11 cellular contexts compared by ENCODE assay signal in the genomic region with DNA sequence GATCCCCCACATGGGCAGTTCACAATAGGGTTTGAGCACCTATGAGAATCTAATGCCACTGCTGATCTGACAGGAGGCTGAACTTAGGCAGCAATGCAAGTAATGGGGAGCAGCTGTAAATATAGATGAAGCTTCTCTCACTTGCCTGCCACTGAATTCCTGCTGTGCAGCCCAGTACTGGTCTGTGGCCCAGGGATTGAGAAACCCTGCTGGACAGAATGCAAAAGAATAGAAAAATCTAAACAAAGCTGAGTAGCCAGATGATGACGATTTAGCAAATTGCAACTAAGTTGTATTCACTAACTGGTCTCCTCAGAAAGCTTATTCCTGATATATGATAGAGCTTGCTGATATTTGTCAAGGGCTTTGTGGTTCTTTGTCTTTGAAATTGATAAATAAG. TPM values are rescaled to one million over a fixed set of nuclear protein-coding genes. Genes with fewer than 3 reads are reported as not detected.
DNase-seq lines count a peak whose midpoint lies in the region; ATAC-seq and TF ChIP-seq lines count a peak whose summit lies in the region.
"Had no signal": no experiment of that assay in that cellular context is flagged by ENCODE, and none has a peak within 500 bp of the region (broad histone marks: within the 10 kb centered on the region; RNA-seq: fewer than 3 reads in every experiment).

No MANE protein-coding gene starts in this region.

- intact Hi-C loops in activated CD8-positive, alpha-beta T cell treated with anti-CD3 and anti-CD28 coated beads for 36 hours (cut with micrococcal nuclease) = no loop called here
- intact Hi-C loops in lower lobe of right lung (cut with DNase I) = no loop called here
- intact Hi-C loops in tibial artery (cut with DNase I; ENCODE audit: low total_unique reads) = no loop called here

- no peak for TF ChIP-seq CTCF in activated CD8-positive, alpha-beta T cell treated with anti-CD3 and anti-CD28 coated beads for 36 hours (IDR thresholded peaks at IDR 0.05)
- TF ChIP-seq CTCF in endothelial cell (IDR thresholded peaks at IDR 0.05; ENCODE audit: unreplicated experiment) = no peak
- no peak for TF ChIP-seq CTCF in lower lobe of right lung (IDR thresholded peaks at IDR 0.05)
- no peak for TF ChIP-seq CTCF in tibial artery (IDR thresholded peaks at IDR 0.05)

- H3K27ac Mint-ChIP-seq in activated CD8-positive, alpha-beta T cell treated with anti-CD3 and anti-CD28 coated beads for 36 hours = peak overlapping the region; percentile 85
- no peak overlapping the region for H3K27ac Mint-ChIP-seq in activated CD8-positive, alpha-beta T cell treated with anti-CD3 and anti-CD28 coated beads, Interleukin-2, amount 10 ng/mL, durations not matched to agents 7 days and 5 days
- no peak overlapping the region for H3K27ac Mint-ChIP-seq in endothelial cell (ENCODE audit: unreplicated experiment)

- CTCF ChIA-PET in activated CD8-positive, alpha-beta T cell treated with anti-CD3 and anti-CD28 coated beads for 36 hours (lab: Charles Lee) = interaction anchor here (0.7 to 1.2 kb wide), 4 partner anchors 10 to 52 kb away, joined by 3 read pairs; no protein-coding TSS in a partner anchor
- CTCF ChIA-PET in activated CD8-positive, alpha-beta T cell treated with anti-CD3 and anti-CD28 coated beads, Interleukin-2, amount 10 ng/mL, durations not matched to agents 7 days and 5 days (lab: Charles Lee) = interaction anchor here (1.0 to 3.2 kb wide), 5 partner anchors 11 to 195 kb away, joined by 3 to 14 read pairs (median 9); no protein-coding TSS in a partner anchor

- H3K36me3 ChIP-seq in lower lobe of right lung = peaks cover 12% of the 10 kb centered on the region
- H3K36me3 ChIP-seq in tibial artery = peaks cover 0 to 9% (median 3%) of the 10 kb centered on the region in 3 donors

- no peak for DNase-seq in activated CD8-positive, alpha-beta T cell treated with anti-CD3 and anti-CD28 coated beads for 36 hours
- DNase-seq in activated CD8-positive, alpha-beta T cell treated with anti-CD3 and anti-CD28 coated beads, Interleukin-2, amount 10 ng/mL, durations not matched to agents 7 days and 5 days = no peak
- DNase-seq in endothelial cell (ENCODE audit: low spot score) = no peak
- DNase-seq in lower lobe of right lung = no peak
- peak in 1 of 2 donors; percentile 52 for DNase-seq in tibial artery
- no peak for DNase-seq in activated CD4-positive, CD25-positive, alpha-beta regulatory T cell (lab: John Stamatoyannopoulos, UW)
- no peak for DNase-seq in NCI-H345 (lab: John Stamatoyannopoulos, UW)
- DNase-seq: ACHN, NCI-H1694 treated with DMSO at 0.1 percent for 48 hours had no signal

- POLR2A ChIA-PET in activated CD8-positive, alpha-beta T cell treated with anti-CD3 and anti-CD28 coated beads for 36 hours (lab: Charles Lee) = interaction anchor here (0.6 to 1.8 kb wide), 6 partner anchors 11 to 85 kb away, joined by 3 to 6 read pairs (median 3); partner anchors contain the start of gene RPS27L
- POLR2A ChIA-PET in activated CD8-positive, alpha-beta T cell treated with anti-CD3 and anti-CD28 coated beads, Interleukin-2, amount 10 ng/mL, durations not matched to agents 7 days and 5 days (lab: Charles Lee) = interaction anchor here (1.1 kb wide), 1 partner anchor 14 kb away, joined by 4 read pairs; no protein-coding TSS in a partner anchor

- peaks cover 75% of the 10 kb centered on the region for H3K36me3 Mint-ChIP-seq in activated CD8-positive, alpha-beta T cell treated with anti-CD3 and anti-CD28 coated beads for 36 hours (ENCODE audit: low read depth)
- peaks cover 57% of the 10 kb centered on the region for H3K36me3 Mint-ChIP-seq in activated CD8-positive, alpha-beta T cell treated with anti-CD3 and anti-CD28 coated beads, Interleukin-2, amount 10 ng/mL, durations not matched to agents 7 days and 5 days (ENCODE audit: low read depth)
- H3K36me3 Mint-ChIP-seq in endothelial cell (ENCODE audit: low read depth, unreplicated experiment) = peaks cover 48% of the 10 kb centered on the region

- H3K4me1 Mint-ChIP-seq in activated CD8-positive, alpha-beta T cell treated with anti-CD3 and anti-CD28 coated beads for 36 hours (ENCODE audit: low read depth) = peaks cover 75% of the 10 kb centered on the region
- peaks cover 52% of the 10 kb centered on the region for H3K4me1 Mint-ChIP-seq in activated CD8-positive, alpha-beta T cell treated with anti-CD3 and anti-CD28 coated beads, Interleukin-2, amount 10 ng/mL, durations not matched to agents 7 days and 5 days (ENCODE audit: low read depth)
- peaks cover 12% of the 10 kb centered on the region for H3K4me1 Mint-ChIP-seq in endothelial cell (ENCODE audit: unreplicated experiment)

- no peaks in the 10 kb centered on the region for H3K27me3 Mint-ChIP-seq in activated CD8-positive, alpha-beta T cell treated with anti-CD3 and anti-CD28 coated beads for 36 hours
- no peaks in the 10 kb centered on the region for H3K27me3 Mint-ChIP-seq in activated CD8-positive, alpha-beta T cell treated with anti-CD3 and anti-CD28 coated beads, Interleukin-2, amount 10 ng/mL, durations not matched to agents 7 days and 5 days (ENCODE audit: low read depth)
- peaks cover 1% of the 10 kb centered on the region for H3K27me3 Mint-ChIP-seq in endothelial cell (ENCODE audit: unreplicated experiment)

- H3K9me3 ChIP-seq in lower lobe of right lung (no peaks in the 10 kb centered on the region), tibial artery (no peaks in the 10 kb centered on the region)
- H3K9me3 ChIP-seq: body of pancreas had no signal

- H3K27me3 ChIP-seq in lower lobe of right lung (ENCODE audit: low read depth) = no peaks in the 10 kb centered on the region
- no peaks in the 10 kb centered on the region for H3K27me3 ChIP-seq in tibial artery
- H3K27me3 ChIP-seq: body of pancreas had no signal

- H3K9me3 Mint-ChIP-seq in activated CD8-positive, alpha-beta T cell treated with anti-CD3 and anti-CD28 coated beads for 36 hours = no peaks in the 10 kb centered on the region
- no peaks in the 10 kb centered on the region for H3K9me3 Mint-ChIP-seq in activated CD8-positive, alpha-beta T cell treated with anti-CD3 and anti-CD28 coated beads, Interleukin-2, amount 10 ng/mL, durations not matched to agents 7 days and 5 days (ENCODE audit: insufficient read depth)
- H3K9me3 Mint-ChIP-seq in endothelial cell (ENCODE audit: unreplicated experiment) = no peaks in the 10 kb centered on the region

- peaks cover 79% of the 10 kb centered on the region for H3K4me1 ChIP-seq in lower lobe of right lung
- peaks cover 0 to 38% (median 7%) of the 10 kb centered on the region in 4 donors for H3K4me1 ChIP-seq in tibial artery

- H3K4me3 ChIP-seq in lower lobe of right lung = no peak overlapping the region
- no peak overlapping the region for H3K4me3 ChIP-seq in tibial artery
- H3K4me3 ChIP-seq: body of pancreas had no signal

- no peak for ATAC-seq in activated CD8-positive, alpha-beta T cell treated with anti-CD3 and anti-CD28 coated beads for 36 hours
- no peak for ATAC-seq in activated CD8-positive, alpha-beta T cell treated with anti-CD3 and anti-CD28 coated beads, Interleukin-2, amount 10 ng/mL, durations not matched to agents 7 days and 5 days
- ATAC-seq in lower lobe of right lung (peak in 1 of 2 donors; percentile 23), GM21360 (IDR thresholded peaks at IDR 0.05; ENCODE audit: unreplicated experiment) (no peak)
- ATAC-seq: body of pancreas had no signal

- peak overlapping the region; percentile 50 for H3K27ac ChIP-seq in lower lobe of right lung
- peak overlapping the region; percentile 28 to 40 for H3K27ac ChIP-seq in tibial artery

- H3K4me3 Mint-ChIP-seq in activated CD8-positive, alpha-beta T cell treated with anti-CD3 and anti-CD28 coated beads for 36 hours = no peak overlapping the region
- no peak overlapping the region for H3K4me3 Mint-ChIP-seq in activated CD8-positive, alpha-beta T cell treated with anti-CD3 and anti-CD28 coated beads, Interleukin-2, amount 10 ng/mL, durations not matched to agents 7 days and 5 days
- peak overlapping the region; percentile 63 for H3K4me3 Mint-ChIP-seq in endothelial cell (ENCODE audit: unreplicated experiment)

RNA-seq across cellular contexts. Expression of gene APH1B, which starts 34.3 kb away (rescaled TPM):
- 1 to 10 TPM; 7.0 to 9.7 TPM for total RNA-seq in activated CD8-positive, alpha-beta T cell treated with anti-CD3 and anti-CD28 coated beads for 36 hours
- total RNA-seq in activated CD8-positive, alpha-beta T cell treated with anti-CD3 and anti-CD28 coated beads, Interleukin-2, amount 10 ng/mL, durations not matched to agents 7 days and 5 days = 10 to 100 TPM in 1 of 2 experiments, 1 to 10 TPM in 1; 9.1 to 10.1 TPM
- total RNA-seq in endothelial cell (ENCODE audit: unreplicated experiment) (26.3 TPM), lower lobe of right lung (31.0 TPM)

RNA-seq across cellular contexts. Expression of gene RAB8B, which starts 53.7 kb away (rescaled TPM):
- 100 to 1,000 TPM; 252 to 261 TPM for total RNA-seq in activated CD8-positive, alpha-beta T cell treated with anti-CD3 and anti-CD28 coated beads for 36 hours
- 100 to 1,000 TPM; 112 to 113 TPM for total RNA-seq in activated CD8-positive, alpha-beta T cell treated with anti-CD3 and anti-CD28 coated beads, Interleukin-2, amount 10 ng/mL, durations not matched to agents 7 days and 5 days
- total RNA-seq in endothelial cell (ENCODE audit: unreplicated experiment) (92.9 TPM), lower lobe of right lung (72.7 TPM)
